7 cellular contexts compared by ENCODE assay signal in genomic region chr19:46413262-46414031, GRCh38. TPM values are rescaled to one million over a fixed set of nuclear protein-coding genes. Genes with fewer than 3 reads are reported as not detected.
A peak's percentile ranks its signal among the peaks of the same experiment; 100 is the strongest.
DNase-seq lines count a peak whose midpoint lies in the region; ATAC-seq and TF ChIP-seq lines count a peak whose summit lies in the region.

CCDC8 (minus strand) TSS chr19:46413564; CDS start chr19:46412810, 754 bp downstream.

- intact Hi-C loops in right lobe of liver (cut with DNase I): no loop called here
- intact Hi-C loops in activated T-helper 1 cell treated with anti-CD3 and anti-CD28 coated beads, Interleukin-12 subunit alpha, Interleukin-12 subunit beta, Interleukin-2, Interleukin-4 antibody, amounts not matched to agents 30 ng/mL and 10 ng/mL and 1 ng/mL, durations not matched to agents 14 hours and 24 hours and 36 hours (cut with micrococcal nuclease): no loop called here

- ATAC-seq in right lobe of liver (peak; percentile 66 to 85 (median 70)), HG03521 (IDR thresholded peaks at IDR 0.05; ENCODE audit: unreplicated experiment) (no peak)
- ATAC-seq in activated T-cell treated with anti-CD3 and anti-CD28 coated beads, Interleukin-2, amount 50 U/mL, for 72 hours (replicated peaks in 1 of 2): no peak

- peaks cover 39 to 41% of the 10 kb centered on the region in 2 donors for H3K27me3 ChIP-seq in duodenal mucosa (ENCODE audit: control insufficient read depth in 1 of 2, insufficient read depth in 2 of 2, low read length in 2 of 2)
- H3K27me3 ChIP-seq in right lobe of liver: peaks cover 0 to 8% of the 10 kb centered on the region in 2 donors

- H3K4me3 Mint-ChIP-seq in type B pancreatic cell: peak within 1 kb of the TSS; percentile 97
- no peak within 1 kb of the TSS for H3K4me3 Mint-ChIP-seq in activated T-helper 1 cell treated with anti-CD3 and anti-CD28 coated beads, Interleukin-12 subunit alpha, Interleukin-12 subunit beta, Interleukin-2, Interleukin-4 antibody, amounts not matched to agents 30 ng/mL and 10 ng/mL and 1 ng/mL, durations not matched to agents 14 hours and 24 hours and 36 hours
- H3K4me3 Mint-ChIP-seq in activated T-cell treated with anti-CD3 and anti-CD28 coated beads, Interleukin-2, amount 50 U/mL, for 72 hours: no peak within 1 kb of the TSS

- H3K4me1 ChIP-seq in duodenal mucosa (ENCODE audit: control insufficient read depth in 1 of 2, insufficient read depth in 2 of 2, low read length in 2 of 2) (no peaks in the 10 kb centered on the region), right lobe of liver (peaks cover 0 to 7% (median 0%) of the 10 kb centered on the region in 4 donors)

- WGBS in right lobe of liver (ENCODE audit: insufficient coverage, low coverage, low lambda C conversion rate, missing lambda C conversion rate): 33% methylated on average over 9 of the region's 46 CpGs

- DNase-seq in NCI-H1436 treated with DMSO at 0.1 percent for 48 hours (lab: John Stamatoyannopoulos, UW): peak; percentile 82
- DNase-seq in right lobe of liver: peak in 1 of 3 donors; percentile 60
- DNase-seq in type B pancreatic cell (ENCODE audit: extremely low spot score, unreplicated experiment): peak; percentile 89
- no peak for DNase-seq in activated T-helper 1 cell treated with anti-CD3 and anti-CD28 coated beads, Interleukin-12 subunit alpha, Interleukin-12 subunit beta, Interleukin-2, Interleukin-4 antibody, amounts not matched to agents 30 ng/mL and 10 ng/mL and 1 ng/mL, durations not matched to agents 14 hours and 24 hours and 36 hours (ENCODE audit: low spot score)
- DNase-seq in activated T-cell treated with anti-CD3 and anti-CD28 coated beads, Interleukin-2, amount 50 U/mL, for 72 hours: no peak

- no peak for TF ChIP-seq CTCF in right lobe of liver (IDR thresholded peaks at IDR 0.05)
- no peak for TF ChIP-seq CTCF in type B pancreatic cell (conservative IDR thresholded peaks at IDR 0.05)

- no peak within 1 kb of the TSS for H3K9ac ChIP-seq in duodenal mucosa (ENCODE audit: low read depth in 1 of 2, low read length in 2 of 2)

- peaks cover 2% of the 10 kb centered on the region for H3K27me3 Mint-ChIP-seq in type B pancreatic cell
- peaks cover 63% of the 10 kb centered on the region for H3K27me3 Mint-ChIP-seq in activated T-helper 1 cell treated with anti-CD3 and anti-CD28 coated beads, Interleukin-12 subunit alpha, Interleukin-12 subunit beta, Interleukin-2, Interleukin-4 antibody, amounts not matched to agents 30 ng/mL and 10 ng/mL and 1 ng/mL, durations not matched to agents 14 hours and 24 hours and 36 hours (ENCODE audit: insufficient read depth)
- peaks cover 74% of the 10 kb centered on the region for H3K27me3 Mint-ChIP-seq in activated T-cell treated with anti-CD3 and anti-CD28 coated beads, Interleukin-2, amount 50 U/mL, for 72 hours (ENCODE audit: low read depth)

- peak within 1 kb of the TSS; percentile 15 to 50 for H3K4me3 ChIP-seq in duodenal mucosa (ENCODE audit: low read depth in 1 of 2, low read length in 2 of 2)
- H3K4me3 ChIP-seq in right lobe of liver: peak within 1 kb of the TSS; percentile 20 to 33 (median 25)

- H3K9me3 Mint-ChIP-seq in type B pancreatic cell: no peaks in the 10 kb centered on the region
- H3K9me3 Mint-ChIP-seq in activated T-helper 1 cell treated with anti-CD3 and anti-CD28 coated beads, Interleukin-12 subunit alpha, Interleukin-12 subunit beta, Interleukin-2, Interleukin-4 antibody, amounts not matched to agents 30 ng/mL and 10 ng/mL and 1 ng/mL, durations not matched to agents 14 hours and 24 hours and 36 hours: no peaks in the 10 kb centered on the region
- H3K9me3 Mint-ChIP-seq in activated T-cell treated with anti-CD3 and anti-CD28 coated beads, Interleukin-2, amount 50 U/mL, for 72 hours: no peaks in the 10 kb centered on the region

- H3K27ac ChIP-seq in duodenal mucosa (ENCODE audit: low read depth, low read length): no peak within 1 kb of the TSS
- H3K27ac ChIP-seq in right lobe of liver: no peak within 1 kb of the TSS

- peak within 1 kb of the TSS; percentile 83 for H3K27ac Mint-ChIP-seq in type B pancreatic cell
- no peak within 1 kb of the TSS for H3K27ac Mint-ChIP-seq in activated T-helper 1 cell treated with anti-CD3 and anti-CD28 coated beads, Interleukin-12 subunit alpha, Interleukin-12 subunit beta, Interleukin-2, Interleukin-4 antibody, amounts not matched to agents 30 ng/mL and 10 ng/mL and 1 ng/mL, durations not matched to agents 14 hours and 24 hours and 36 hours
- no peak within 1 kb of the TSS for H3K27ac Mint-ChIP-seq in activated T-cell treated with anti-CD3 and anti-CD28 coated beads, Interleukin-2, amount 50 U/mL, for 72 hours

- no peak for TF ChIP-seq POLR2A in right lobe of liver (IDR thresholded peaks at IDR 0.05)

- no peaks in the 10 kb centered on the region for H3K9me3 ChIP-seq in duodenal mucosa (ENCODE audit: control insufficient read depth in 1 of 2, low read length in 2 of 2)
- H3K9me3 ChIP-seq in right lobe of liver: no peaks in the 10 kb centered on the region

- H3K36me3 ChIP-seq in duodenal mucosa (ENCODE audit: control insufficient read depth in 1 of 2, insufficient read depth in 2 of 2, low read length in 2 of 2) (no peaks in the 10 kb centered on the region), right lobe of liver (no peaks in the 10 kb centered on the region)

- peaks cover 34% of the 10 kb centered on the region for H3K4me1 Mint-ChIP-seq in type B pancreatic cell (ENCODE audit: unreplicated experiment)
- peaks cover 5% of the 10 kb centered on the region for H3K4me1 Mint-ChIP-seq in activated T-helper 1 cell treated with anti-CD3 and anti-CD28 coated beads, Interleukin-12 subunit alpha, Interleukin-12 subunit beta, Interleukin-2, Interleukin-4 antibody, amounts not matched to agents 30 ng/mL and 10 ng/mL and 1 ng/mL, durations not matched to agents 14 hours and 24 hours and 36 hours (ENCODE audit: low read depth)
- peaks cover 28% of the 10 kb centered on the region for H3K4me1 Mint-ChIP-seq in activated T-cell treated with anti-CD3 and anti-CD28 coated beads, Interleukin-2, amount 50 U/mL, for 72 hours (ENCODE audit: low read depth)

- H3K36me3 Mint-ChIP-seq in type B pancreatic cell: peaks cover 9% of the 10 kb centered on the region
- H3K36me3 Mint-ChIP-seq in activated T-helper 1 cell treated with anti-CD3 and anti-CD28 coated beads, Interleukin-12 subunit alpha, Interleukin-12 subunit beta, Interleukin-2, Interleukin-4 antibody, amounts not matched to agents 30 ng/mL and 10 ng/mL and 1 ng/mL, durations not matched to agents 14 hours and 24 hours and 36 hours (ENCODE audit: low read depth): no peaks in the 10 kb centered on the region
- H3K36me3 Mint-ChIP-seq in activated T-cell treated with anti-CD3 and anti-CD28 coated beads, Interleukin-2, amount 50 U/mL, for 72 hours (ENCODE audit: insufficient read depth in 2 of 2): no peaks in the 10 kb centered on the region

RNA-seq across cellular contexts. Expression of gene CCDC8, which starts in this region (rescaled TPM):
- under 1 TPM in 5 of 6 experiments, not detected in 1; 0.26 to 0.55 (median 0.44) TPM for total RNA-seq in right lobe of liver
- 22.1 and 29.3 TPM in 2 replicates for total RNA-seq in type B pancreatic cell (ENCODE audit: low replicate concordance)
- not detected in 2 replicates for total RNA-seq in activated T-helper 1 cell treated with anti-CD3 and anti-CD28 coated beads, Interleukin-12 subunit alpha, Interleukin-12 subunit beta, Interleukin-2, Interleukin-4 antibody, amounts not matched to agents 30 ng/mL and 10 ng/mL and 1 ng/mL, durations not matched to agents 14 hours and 24 hours and 36 hours
- total RNA-seq in activated T-cell treated with anti-CD3 and anti-CD28 coated beads, Interleukin-2, amount 50 U/mL, for 72 hours: not detected

Comparison
In these comparisons a context has a peak if more than half of its experiments do, and no peak if none do; other contexts are left out.
1. RNA of gene CCDC8 (total RNA-seq): 22.1 to 29.3 TPM in type B pancreatic cell; 0.26 to 0.55 TPM in right lobe of liver, not detected in activated T-helper 1 cell treated with anti-CD3 and anti-CD28 coated beads, Interleukin-12 subunit alpha, Interleukin-12 subunit beta, Interleukin-2, Interleukin-4 antibody, amounts not matched to agents 30 ng/mL and 10 ng/mL and 1 ng/mL, durations not matched to agents 14 hours and 24 hours and 36 hours and not detected in activated T-cell treated with anti-CD3 and anti-CD28 coated beads, Interleukin-2, amount 50 U/mL, for 72 hours; every median in the first group is over 10 times any median in the second.
2. Peak in ATAC-seq and H3K4me3 ChIP-seq in right lobe of liver; RNA of the gene not detected or under 1 TPM.
3. DNase-seq: peak in NCI-H1436 treated with DMSO at 0.1 percent for 48 hours (single experiment) and type B pancreatic cell (single experiment); none in activated T-helper 1 cell treated with anti-CD3 and anti-CD28 coated beads, Interleukin-12 subunit alpha, Interleukin-12 subunit beta, Interleukin-2, Interleukin-4 antibody, amounts not matched to agents 30 ng/mL and 10 ng/mL and 1 ng/mL, durations not matched to agents 14 hours and 24 hours and 36 hours (single experiment) and activated T-cell treated with anti-CD3 and anti-CD28 coated beads, Interleukin-2, amount 50 U/mL, for 72 hours (0 of 2).